ENCODE assay signal across 13 cellular contexts in genomic region chr20:53617791-53618489, GRCh38.
"Had no signal": no experiment of that assay in that cellular context is flagged by ENCODE, and none has a peak within 500 bp of the region (broad histone marks: within the 10 kb centered on the region; RNA-seq: fewer than 3 reads in every experiment).

No MANE protein-coding gene starts in this region.

- H3K4me3 ChIP-seq: gastroesophageal sphincter, tibial nerve, vagina had no signal

- H3K27ac ChIP-seq: gastroesophageal sphincter, tibial nerve, vagina had no signal

- H3K36me3 ChIP-seq: gastroesophageal sphincter, tibial nerve, vagina had no signal

- ATAC-seq: activated CD4-positive, CD25-positive, alpha-beta regulatory T cell treated with anti-CD3 and anti-CD28 coated beads, Interleukin-2, amount 50 U/mL, for 24 hours; activated CD8-positive, alpha-beta memory T cell treated with anti-CD3 and anti-CD28 coated beads, Interleukin-2, amount 10 ng/mL, durations not matched to agents 7 days and 5 days; activated naive CD8-positive, alpha-beta T cell treated with anti-CD3 and anti-CD28 coated beads, Interleukin-2, amount 50 U/mL, for 24 hours; activated T-cell treated with anti-CD3 and anti-CD28 coated beads, Interleukin-2, amount 50 U/mL, for 4 hours; gastroesophageal sphincter; stimulated activated memory B cell treated with anti-CD40 and anti-IgM and Interleukin-4, amounts not matched to agents 10 μg/mL and 1 μg/mL and 100 μg/mL, for 72 hours had no signal

- DNase-seq: activated CD4-positive, alpha-beta T cell treated with anti-CD3 and anti-CD28 coated beads, Interleukin-2, amount 50 U/mL, for 4 hours; activated CD8-positive, alpha-beta memory T cell treated with anti-CD3 and anti-CD28 coated beads, Interleukin-2, amount 10 ng/mL, durations not matched to agents 7 days and 5 days; activated naive CD8-positive, alpha-beta T cell treated with anti-CD3 and anti-CD28 coated beads, Interleukin-2, amount 50 U/mL, for 24 hours; activated T-cell treated with anti-CD3 and anti-CD28 coated beads, Interleukin-2, amount 50 U/mL, for 4 hours; kidney; midbrain; posterior cingulate gyrus; T-helper 2 cell had no signal

- H3K27me3 ChIP-seq: gastroesophageal sphincter, tibial nerve, vagina had no signal

- H3K9me3 ChIP-seq: gastroesophageal sphincter, tibial nerve, vagina had no signal
